Comparison of ENCODE assay signal across 17 cellular contexts in genomic region chr4:40112393-40112792, GRCh38.
"Had no signal": no experiment of that assay in that cellular context is flagged by ENCODE, and none has a peak within 500 bp of the region (broad histone marks: within the 10 kb centered on the region; RNA-seq: fewer than 3 reads in every experiment).

No MANE protein-coding gene starts in this region.

- H3K36me3 ChIP-seq: gastrocnemius medialis, right atrium auricular region had no signal

- H3K27me3 ChIP-seq: gastrocnemius medialis, heart right ventricle, right atrium auricular region, tibial nerve, upper lobe of right lung, vagina had no signal

- H3K27ac Mint-ChIP-seq: stimulated activated naive CD8-positive, alpha-beta T cell treated with anti-CD3 and anti-CD28 coated beads, Interleukin-15, Interleukin-2, amounts not matched to agents 100 ng/mL and 50 ng/mL, for 24 hours had no signal

- H3K27me3 Mint-ChIP-seq: naive thymus-derived CD4-positive, alpha-beta T cell; stimulated activated naive CD8-positive, alpha-beta T cell treated with anti-CD3 and anti-CD28 coated beads, Interleukin-15, Interleukin-2, amounts not matched to agents 100 ng/mL and 50 ng/mL, for 24 hours had no signal

- H3K4me3 ChIP-seq: coronary artery, gastrocnemius medialis, heart right ventricle, right atrium auricular region, smooth muscle cell, tibial nerve, upper lobe of right lung, vagina had no signal

- H3K9me3 ChIP-seq: gastrocnemius medialis, heart right ventricle, right atrium auricular region, tibial nerve, upper lobe of right lung, vagina had no signal

- H3K27ac ChIP-seq: coronary artery, gastrocnemius medialis, heart right ventricle, right atrium auricular region, tibial nerve, upper lobe of right lung, vagina had no signal

- H3K4me3 Mint-ChIP-seq: naive thymus-derived CD4-positive, alpha-beta T cell; stimulated activated naive CD8-positive, alpha-beta T cell treated with anti-CD3 and anti-CD28 coated beads, Interleukin-15, Interleukin-2, amounts not matched to agents 100 ng/mL and 50 ng/mL, for 24 hours had no signal

- ATAC-seq: esophagus mucosa; gastrocnemius medialis; heart right ventricle; naive thymus-derived CD4-positive, alpha-beta T cell; upper lobe of right lung had no signal

- H3K4me1 ChIP-seq: gastrocnemius medialis, heart right ventricle, right atrium auricular region, tibial nerve, upper lobe of right lung, vagina had no signal

- DNase-seq: effector memory CD4-positive, alpha-beta T cell; gastrocnemius medialis; heart right ventricle; hypothalamus; kidney glomerular epithelial cell; mesendoderm; naive thymus-derived CD4-positive, alpha-beta T cell; posterior cingulate gyrus; stimulated activated CD4-positive, alpha-beta T cell treated with anti-CD3 and anti-CD28 coated beads, Interleukin-2, amount 100 ng/mL, for 48 hours; upper lobe of right lung had no signal

- H3K9me3 Mint-ChIP-seq: naive thymus-derived CD4-positive, alpha-beta T cell; stimulated activated naive CD8-positive, alpha-beta T cell treated with anti-CD3 and anti-CD28 coated beads, Interleukin-15, Interleukin-2, amounts not matched to agents 100 ng/mL and 50 ng/mL, for 24 hours had no signal
